ENCODE assay signal across 8 cellular contexts in the genomic region with DNA sequence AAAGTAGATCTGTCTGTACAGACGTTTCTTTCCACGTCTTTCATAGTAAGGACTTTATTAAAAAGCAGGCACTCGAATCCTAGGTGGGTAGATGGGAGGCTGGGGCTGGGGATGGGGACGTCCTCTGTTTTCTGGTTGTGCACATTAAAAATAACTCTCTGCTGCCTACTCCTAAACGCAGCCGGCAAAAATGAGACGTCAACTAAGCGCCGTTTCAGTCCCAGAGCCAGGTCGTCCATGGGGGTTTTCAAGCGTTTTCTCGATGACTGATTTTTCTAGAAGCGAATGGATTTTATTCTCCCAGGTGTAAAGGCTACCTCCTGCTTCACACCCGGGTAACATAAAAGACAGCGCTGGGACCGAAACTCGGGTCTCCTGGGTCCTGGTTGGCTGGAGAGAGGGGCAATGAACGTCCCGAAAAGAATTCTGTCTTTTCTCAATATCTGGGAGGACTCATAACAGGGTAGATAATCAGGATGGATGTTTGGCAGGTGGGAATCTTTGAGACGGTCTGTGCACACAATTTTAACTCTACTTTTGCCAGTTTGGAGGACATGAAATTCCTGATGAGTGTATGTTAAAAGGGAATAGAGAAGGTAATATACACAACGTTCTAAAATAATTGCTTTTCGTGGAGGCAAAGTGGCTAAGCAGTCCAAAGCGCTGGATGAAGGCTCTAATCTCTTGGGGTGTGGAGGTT. TPM values are rescaled to one million over a fixed set of nuclear protein-coding genes. Genes with fewer than 3 reads are reported as not detected.
DNase-seq lines count a peak whose midpoint lies in the region; ATAC-seq and TF ChIP-seq lines count a peak whose summit lies in the region.

No MANE protein-coding gene starts in this region.

- peak overlapping the region; percentile 74 for H3K4me3 ChIP-seq in DOHH2 (ENCODE audit: low read length)
- peak overlapping the region; percentile 65 for H3K4me3 ChIP-seq in neural progenitor cell

- peaks cover 4% of the 10 kb centered on the region for H3K36me3 Mint-ChIP-seq in central memory CD8-positive, alpha-beta T cell (ENCODE audit: insufficient read depth)
- H3K36me3 Mint-ChIP-seq in neural progenitor cell, result no peaks in the 10 kb centered on the region

- peak overlapping the region; percentile 71 for H2AFZ ChIP-seq in neural progenitor cell (replicated peaks)

- H3K79me2 ChIP-seq in DOHH2 (ENCODE audit: control insufficient read depth, low read length) (no peaks in the 10 kb centered on the region), neural progenitor cell (ENCODE audit: low read depth) (no peaks in the 10 kb centered on the region)

- H3K4me2 ChIP-seq in DOHH2 (ENCODE audit: low read length) (peak overlapping the region; percentile 77), neural progenitor cell (peak overlapping the region; percentile 83)

- no peak overlapping the region for H3K27ac Mint-ChIP-seq in central memory CD8-positive, alpha-beta T cell (ENCODE audit: low read depth)
- peak overlapping the region; percentile 81 for H3K27ac Mint-ChIP-seq in neural progenitor cell

- no peak for DNase-seq in central memory CD8-positive, alpha-beta T cell (ENCODE audit: low spot score in 2 of 2)
- DNase-seq in neural progenitor cell (ENCODE audit: low spot score) (peak; percentile 26), HuH-7 (ENCODE audit: low spot score) (no peak)
- no peak for DNase-seq in stimulated activated CD4-positive, alpha-beta T cell treated with anti-CD3 and anti-CD28 coated beads, Interleukin-4, amount 100 ng/mL, for 4 hours

- H3K4me3 Mint-ChIP-seq in central memory CD8-positive, alpha-beta T cell, result peak overlapping the region; percentile 43
- H3K4me3 Mint-ChIP-seq in neural progenitor cell, result peak overlapping the region; percentile 87

- peaks cover 18% of the 10 kb centered on the region for H3K4me1 Mint-ChIP-seq in central memory CD8-positive, alpha-beta T cell
- H3K4me1 Mint-ChIP-seq in neural progenitor cell, result peaks cover 29% of the 10 kb centered on the region

- H3K27ac ChIP-seq in DOHH2 (ENCODE audit: low read depth, low read length) (peak overlapping the region; percentile 27), neural progenitor cell (no peak overlapping the region)

- H3K9me3 ChIP-seq in DOHH2 (ENCODE audit: control insufficient read depth, insufficient read depth, low read length) (no peaks in the 10 kb centered on the region), neural progenitor cell (ENCODE audit: low read depth) (no peaks in the 10 kb centered on the region)

- no peaks in the 10 kb centered on the region for H3K9me2 ChIP-seq in DOHH2 (replicated peaks; ENCODE audit: control insufficient read depth, low read length)

- no peaks in the 10 kb centered on the region for H4K20me1 ChIP-seq in DOHH2 (ENCODE audit: control insufficient read depth, insufficient read depth, low read depth, low read length)
- H4K20me1 ChIP-seq in neural progenitor cell (ENCODE audit: low read depth), result no peaks in the 10 kb centered on the region

- ATAC-seq in HG03571 (IDR thresholded peaks at IDR 0.05; ENCODE audit: unreplicated experiment), result peak; percentile 18
- no peak for ATAC-seq in central memory CD8-positive, alpha-beta T cell (replicated peaks; ENCODE audit: extremely low read depth, poor library complexity, severe bottlenecking)
- ATAC-seq in HG03097 (IDR thresholded peaks at IDR 0.05; ENCODE audit: low FRiP score, unreplicated experiment), result no peak
- no peak for ATAC-seq in HG03469 (IDR thresholded peaks at IDR 0.05; ENCODE audit: unreplicated experiment)

- no peak for TF ChIP-seq CTCF in DOHH2 (IDR thresholded peaks at IDR 0.05; ENCODE audit: low read depth, low read length, poor library complexity, severe bottlenecking)
- TF ChIP-seq CTCF in neural progenitor cell (IDR thresholded peaks at IDR 0.05), result no peak

- H3F3A ChIP-seq in DOHH2 (ENCODE audit: control insufficient read depth, insufficient read depth) (no peaks in the 10 kb centered on the region; the same call in 1 of the 2 replicates), neural progenitor cell (ENCODE audit: low read depth) (peaks cover 7% of the 10 kb centered on the region)

- no peaks in the 10 kb centered on the region for H3K9me3 Mint-ChIP-seq in central memory CD8-positive, alpha-beta T cell
- no peaks in the 10 kb centered on the region for H3K9me3 Mint-ChIP-seq in neural progenitor cell

- H3K36me3 ChIP-seq in DOHH2 (ENCODE audit: control insufficient read depth, low read length), result no peaks in the 10 kb centered on the region
- no peaks in the 10 kb centered on the region for H3K36me3 ChIP-seq in neural progenitor cell

- H3K27me3 ChIP-seq in DOHH2 (ENCODE audit: control insufficient read depth, low read length) (peaks cover 2% of the 10 kb centered on the region; the same call in 1 of the 2 replicates), neural progenitor cell (no peaks in the 10 kb centered on the region)

- peaks cover 100% of the 10 kb centered on the region for H3K27me3 Mint-ChIP-seq in central memory CD8-positive, alpha-beta T cell
- peaks cover 6% of the 10 kb centered on the region for H3K27me3 Mint-ChIP-seq in neural progenitor cell (ENCODE audit: insufficient read depth, low read depth)

- H3K4me1 ChIP-seq in DOHH2 (ENCODE audit: control insufficient read depth, low read length), result peaks cover 21% of the 10 kb centered on the region
- H3K4me1 ChIP-seq in neural progenitor cell, result peaks cover 4% of the 10 kb centered on the region

- peak overlapping the region; percentile 33 for H3K9ac ChIP-seq in neural progenitor cell

RNA-seq across cellular contexts. Expression of gene GPX6, which starts 25.3 kb away (rescaled TPM):
- not detected in 2 replicates for total RNA-seq in neural progenitor cell (ENCODE audit: low replicate concordance)

RNA-seq across cellular contexts. Expression of gene GPX5, which starts 35.3 kb away (rescaled TPM):
- total RNA-seq in neural progenitor cell (ENCODE audit: low replicate concordance), result not detected in 2 replicates

RNA-seq across cellular contexts. Expression of gene ZSCAN23, which starts 47.0 kb away (rescaled TPM):
- 20.4 and 21.3 TPM in 2 replicates for total RNA-seq in neural progenitor cell (ENCODE audit: low replicate concordance)
